Comparison of ENCODE assay signal across 1 cellular context in genomic region chr5:146203011-146203871, GRCh38.
TF ChIP-seq lines count a peak whose summit lies in the region.

A gene with protein sequence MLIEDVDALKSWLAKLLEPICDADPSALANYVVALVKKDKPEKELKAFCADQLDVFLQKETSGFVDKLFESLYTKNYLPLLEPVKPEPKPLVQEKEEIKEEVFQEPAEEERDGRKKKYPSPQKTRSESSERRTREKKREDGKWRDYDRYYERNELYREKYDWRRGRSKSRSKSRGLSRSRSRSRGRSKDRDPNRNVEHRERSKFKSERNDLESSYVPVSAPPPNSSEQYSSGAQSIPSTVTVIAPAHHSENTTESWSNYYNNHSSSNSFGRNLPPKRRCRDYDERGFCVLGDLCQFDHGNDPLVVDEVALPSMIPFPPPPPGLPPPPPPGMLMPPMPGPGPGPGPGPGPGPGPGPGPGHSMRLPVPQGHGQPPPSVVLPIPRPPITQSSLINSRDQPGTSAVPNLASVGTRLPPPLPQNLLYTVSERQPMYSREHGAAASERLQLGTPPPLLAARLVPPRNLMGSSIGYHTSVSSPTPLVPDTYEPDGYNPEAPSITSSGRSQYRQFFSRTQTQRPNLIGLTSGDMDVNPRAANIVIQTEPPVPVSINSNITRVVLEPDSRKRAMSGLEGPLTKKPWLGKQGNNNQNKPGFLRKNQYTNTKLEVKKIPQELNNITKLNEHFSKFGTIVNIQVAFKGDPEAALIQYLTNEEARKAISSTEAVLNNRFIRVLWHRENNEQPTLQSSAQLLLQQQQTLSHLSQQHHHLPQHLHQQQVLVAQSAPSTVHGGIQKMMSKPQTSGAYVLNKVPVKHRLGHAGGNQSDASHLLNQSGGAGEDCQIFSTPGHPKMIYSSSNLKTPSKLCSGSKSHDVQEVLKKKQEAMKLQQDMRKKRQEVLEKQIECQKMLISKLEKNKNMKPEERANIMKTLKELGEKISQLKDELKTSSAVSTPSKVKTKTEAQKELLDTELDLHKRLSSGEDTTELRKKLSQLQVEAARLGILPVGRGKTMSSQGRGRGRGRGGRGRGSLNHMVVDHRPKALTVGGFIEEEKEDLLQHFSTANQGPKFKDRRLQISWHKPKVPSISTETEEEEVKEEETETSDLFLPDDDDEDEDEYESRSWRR (plus strand): TSS chr5:146203605. CDS start chr5:146203766, 161 bp downstream.

TF ChIP-seq in HEK293, 187 proteins besides CTCF, POLR2A, EP300 and RAD21 (continued from another document and continues in another):
- TF ChIP-seq KLF9 (tag by site-specific recombination; IDR thresholded peaks at IDR 0.05; ENCODE audit: low read depth), result no peak; the same call in 1 of the 2 replicates
- no peak for TF ChIP-seq ZNF843 (tag by site-specific recombination; IDR thresholded peaks at IDR 0.05)
- TF ChIP-seq ZNF23 (tag by site-specific recombination; IDR thresholded peaks at IDR 0.05; ENCODE audit: borderline replicate concordance), result no peak
- TF ChIP-seq ZFHX2 (tag by site-specific recombination; conservative IDR thresholded peaks at IDR 0.05), result peak; percentile 88
- TF ChIP-seq ZNF521 (tag by site-specific recombination; IDR thresholded peaks at IDR 0.05), result no peak
- no peak for TF ChIP-seq ZNF776 (tag by site-specific recombination; IDR thresholded peaks at IDR 0.05; ENCODE audit: borderline replicate concordance)
- no peak for TF ChIP-seq BCL11A (tag by site-specific recombination; IDR thresholded peaks at IDR 0.05; ENCODE audit: low read depth)
- TF ChIP-seq ZNF624 (tag by site-specific recombination; IDR thresholded peaks at IDR 0.05), result no peak
- peak; percentile 36; the same call in 1 of the 2 replicates for TF ChIP-seq SP7 (tag by site-specific recombination; IDR thresholded peaks at IDR 0.05)
- no peak for TF ChIP-seq ZNF248 (tag by site-specific recombination; IDR thresholded peaks at IDR 0.05)
- no peak for TF ChIP-seq ZNF623 (tag by site-specific recombination; IDR thresholded peaks at IDR 0.05)
- peak; percentile 98 for TF ChIP-seq ZBTB8A (tag by site-specific recombination; IDR thresholded peaks at IDR 0.05)
- TF ChIP-seq, protein P1, sequence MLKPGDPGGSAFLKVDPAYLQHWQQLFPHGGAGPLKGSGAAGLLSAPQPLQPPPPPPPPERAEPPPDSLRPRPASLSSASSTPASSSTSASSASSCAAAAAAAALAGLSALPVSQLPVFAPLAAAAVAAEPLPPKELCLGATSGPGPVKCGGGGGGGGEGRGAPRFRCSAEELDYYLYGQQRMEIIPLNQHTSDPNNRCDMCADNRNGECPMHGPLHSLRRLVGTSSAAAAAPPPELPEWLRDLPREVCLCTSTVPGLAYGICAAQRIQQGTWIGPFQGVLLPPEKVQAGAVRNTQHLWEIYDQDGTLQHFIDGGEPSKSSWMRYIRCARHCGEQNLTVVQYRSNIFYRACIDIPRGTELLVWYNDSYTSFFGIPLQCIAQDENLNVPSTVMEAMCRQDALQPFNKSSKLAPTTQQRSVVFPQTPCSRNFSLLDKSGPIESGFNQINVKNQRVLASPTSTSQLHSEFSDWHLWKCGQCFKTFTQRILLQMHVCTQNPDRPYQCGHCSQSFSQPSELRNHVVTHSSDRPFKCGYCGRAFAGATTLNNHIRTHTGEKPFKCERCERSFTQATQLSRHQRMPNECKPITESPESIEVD (tag by site-specific recombination; IDR thresholded peaks at IDR 0.05), result peak; percentile 95
- no peak for TF ChIP-seq ZNF677 (tag by site-specific recombination; IDR thresholded peaks at IDR 0.05)
- no peak for TF ChIP-seq ZNF311 (tag by site-specific recombination; IDR thresholded peaks at IDR 0.05; ENCODE audit: borderline replicate concordance)
- no peak for TF ChIP-seq OVOL3 (tag by site-specific recombination; IDR thresholded peaks at IDR 0.05)
- peak; percentile 71; the same call in 1 of the 2 replicates for TF ChIP-seq ZNF398 (tag by site-specific recombination; IDR thresholded peaks at IDR 0.05)
- TF ChIP-seq ZNF18 (tag by site-specific recombination; IDR thresholded peaks at IDR 0.05), result no peak
- TF ChIP-seq, protein P2, sequence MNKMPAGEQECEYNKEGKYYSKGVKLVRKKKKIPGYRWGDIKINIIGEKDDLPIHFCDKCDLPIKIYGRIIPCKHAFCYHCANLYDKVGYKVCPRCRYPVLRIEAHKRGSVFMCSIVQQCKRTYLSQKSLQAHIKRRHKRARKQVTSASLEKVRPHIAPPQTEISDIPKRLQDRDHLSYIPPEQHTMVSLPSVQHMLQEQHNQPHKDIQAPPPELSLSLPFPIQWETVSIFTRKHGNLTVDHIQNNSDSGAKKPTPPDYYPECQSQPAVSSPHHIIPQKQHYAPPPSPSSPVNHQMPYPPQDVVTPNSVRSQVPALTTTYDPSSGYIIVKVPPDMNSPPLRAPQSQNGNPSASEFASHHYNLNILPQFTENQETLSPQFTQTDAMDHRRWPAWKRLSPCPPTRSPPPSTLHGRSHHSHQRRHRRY (tag by site-specific recombination; IDR thresholded peaks at IDR 0.05), result no peak
- TF ChIP-seq ZNF560 (tag by site-specific recombination; IDR thresholded peaks at IDR 0.05; ENCODE audit: borderline replicate concordance), result no peak
- no peak for TF ChIP-seq ZNF274 (IDR thresholded peaks at IDR 0.05; ENCODE audit: low read length)
- no peak for TF ChIP-seq ZNF274 (tag by site-specific recombination; IDR thresholded peaks at IDR 0.05; ENCODE audit: borderline replicate concordance)
- TF ChIP-seq ZNF138 (tag by site-specific recombination; IDR thresholded peaks at IDR 0.05; ENCODE audit: borderline replicate concordance), result no peak
- no peak for TF ChIP-seq ZNF791 (tag by site-specific recombination; IDR thresholded peaks at IDR 0.05)
- TF ChIP-seq ZNF366 (tag by site-specific recombination; conservative IDR thresholded peaks at IDR 0.05), result peak; percentile 83
- TF ChIP-seq ZBTB17 (tag by site-specific recombination; IDR thresholded peaks at IDR 0.05), result peak; percentile 91
- no peak for TF ChIP-seq ZNF266 (tag by site-specific recombination; IDR thresholded peaks at IDR 0.05; ENCODE audit: low read depth)
- TF ChIP-seq, protein P3, sequence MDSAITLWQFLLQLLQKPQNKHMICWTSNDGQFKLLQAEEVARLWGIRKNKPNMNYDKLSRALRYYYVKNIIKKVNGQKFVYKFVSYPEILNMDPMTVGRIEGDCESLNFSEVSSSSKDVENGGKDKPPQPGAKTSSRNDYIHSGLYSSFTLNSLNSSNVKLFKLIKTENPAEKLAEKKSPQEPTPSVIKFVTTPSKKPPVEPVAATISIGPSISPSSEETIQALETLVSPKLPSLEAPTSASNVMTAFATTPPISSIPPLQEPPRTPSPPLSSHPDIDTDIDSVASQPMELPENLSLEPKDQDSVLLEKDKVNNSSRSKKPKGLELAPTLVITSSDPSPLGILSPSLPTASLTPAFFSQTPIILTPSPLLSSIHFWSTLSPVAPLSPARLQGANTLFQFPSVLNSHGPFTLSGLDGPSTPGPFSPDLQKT (IDR thresholded peaks at IDR 0.05; ENCODE audit: borderline replicate concordance, low read depth, low read length), result no peak
- peak; percentile 72 for TF ChIP-seq ZNF629 (tag by site-specific recombination; IDR thresholded peaks at IDR 0.05)
- no peak for TF ChIP-seq ZNF302 (tag by site-specific recombination; IDR thresholded peaks at IDR 0.05; ENCODE audit: low read depth)
- TF ChIP-seq GLIS2 (tag by site-specific recombination; IDR thresholded peaks at IDR 0.05), result peak; percentile 61; the same call in 1 of the 2 replicates
- TF ChIP-seq TRIM28 (IDR thresholded peaks at IDR 0.05; ENCODE audit: borderline replicate concordance, low read length), result no peak
- no peak for TF ChIP-seq ZNF658 (tag by site-specific recombination; IDR thresholded peaks at IDR 0.05)
- peak; percentile 80; the same call in 1 of the 2 replicates for TF ChIP-seq ZNF184 (tag by site-specific recombination; IDR thresholded peaks at IDR 0.05)
- TF ChIP-seq FEZF1 (tag by site-specific recombination; IDR thresholded peaks at IDR 0.05), result peak; percentile 63
- TF ChIP-seq, protein P4, sequence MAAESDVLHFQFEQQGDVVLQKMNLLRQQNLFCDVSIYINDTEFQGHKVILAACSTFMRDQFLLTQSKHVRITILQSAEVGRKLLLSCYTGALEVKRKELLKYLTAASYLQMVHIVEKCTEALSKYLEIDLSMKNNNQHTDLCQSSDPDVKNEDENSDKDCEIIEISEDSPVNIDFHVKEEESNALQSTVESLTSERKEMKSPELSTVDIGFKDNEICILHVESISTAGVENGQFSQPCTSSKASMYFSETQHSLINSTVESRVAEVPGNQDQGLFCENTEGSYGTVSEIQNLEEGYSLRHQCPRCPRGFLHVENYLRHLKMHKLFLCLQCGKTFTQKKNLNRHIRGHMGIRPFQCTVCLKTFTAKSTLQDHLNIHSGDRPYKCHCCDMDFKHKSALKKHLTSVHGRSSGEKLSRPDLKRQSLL (tag by site-specific recombination; IDR thresholded peaks at IDR 0.05), result peak; percentile 57
- no peak for TF ChIP-seq ZNF416 (tag by site-specific recombination; IDR thresholded peaks at IDR 0.05)
- TF ChIP-seq ZNF211 (tag by site-specific recombination; IDR thresholded peaks at IDR 0.05; ENCODE audit: low read depth), result no peak
- TF ChIP-seq GFI1B (tag by site-specific recombination; IDR thresholded peaks at IDR 0.05), result no peak
- TF ChIP-seq ZNF626 (tag by site-specific recombination; IDR thresholded peaks at IDR 0.05), result no peak
- no peak for TF ChIP-seq ZNF571 (tag by site-specific recombination; IDR thresholded peaks at IDR 0.05)
- TF ChIP-seq ATF2 (tag by site-specific recombination; IDR thresholded peaks at IDR 0.05; ENCODE audit: low read depth), result no peak; the same call in 1 of the 2 replicates
- TF ChIP-seq ZNF610 (tag by site-specific recombination; IDR thresholded peaks at IDR 0.05; ENCODE audit: borderline replicate concordance), result no peak
- TF ChIP-seq, protein P5, sequence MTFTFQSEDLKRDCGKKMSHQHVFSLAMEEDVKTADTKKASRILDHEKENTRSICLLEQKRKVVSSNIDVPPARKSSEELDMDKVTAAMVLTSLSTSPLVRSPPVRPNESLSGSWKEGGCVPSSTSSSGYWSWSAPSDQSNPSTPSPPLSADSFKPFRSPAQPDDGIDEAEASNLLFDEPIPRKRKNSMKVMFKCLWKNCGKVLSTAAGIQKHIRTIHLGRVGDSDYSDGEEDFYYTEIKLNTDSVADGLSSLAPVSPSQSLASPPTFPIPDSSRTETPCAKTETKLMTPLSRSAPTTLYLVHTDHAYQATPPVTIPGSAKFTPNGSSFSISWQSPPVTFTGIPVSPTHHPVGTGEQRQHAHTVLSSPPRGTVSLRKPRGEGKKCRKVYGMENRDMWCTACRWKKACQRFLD (tag by site-specific recombination; IDR thresholded peaks at IDR 0.05), result no peak
- TF ChIP-seq IKZF3 (tag by site-specific recombination; IDR thresholded peaks at IDR 0.05), result peak; percentile 61
- TF ChIP-seq ZBTB11 (tag by site-specific recombination; conservative IDR thresholded peaks at IDR 0.05; ENCODE audit: low read depth), result peak; percentile 70
- no peak for TF ChIP-seq ZNF169 (tag by site-specific recombination; IDR thresholded peaks at IDR 0.05)
- no peak for TF ChIP-seq ZNF404 (tag by site-specific recombination; IDR thresholded peaks at IDR 0.05)
